In the genomic region with DNA sequence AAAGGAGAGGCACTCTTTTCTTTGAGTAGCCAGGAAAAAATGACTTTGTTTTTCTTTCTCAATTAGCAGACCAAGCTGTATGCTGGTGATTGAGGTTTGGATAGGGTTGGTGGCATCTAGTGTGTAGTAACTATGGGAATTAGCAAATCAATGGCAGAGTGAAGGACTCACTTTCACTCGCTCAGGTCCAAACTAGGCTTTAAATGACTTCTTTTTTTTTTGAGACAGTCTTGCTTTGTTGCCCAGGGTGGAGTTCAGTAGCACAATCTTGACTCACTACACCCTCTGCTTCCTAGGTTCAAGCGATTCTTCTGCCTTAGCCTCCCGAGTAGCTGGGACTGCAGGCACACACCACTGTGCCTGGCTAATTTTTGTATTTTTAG, we compare ENCODE assay signal across 10 cellular contexts. TPM values are rescaled to one million over a fixed set of nuclear protein-coding genes. Genes with fewer than 3 reads are reported as not detected.
A peak's percentile ranks its signal among the peaks of the same experiment; 100 is the strongest.
DNase-seq lines count a peak whose midpoint lies in the region; ATAC-seq lines count a peak whose summit lies in the region.
"Had no signal": no experiment of that assay in that cellular context is flagged by ENCODE, and none has a peak within 500 bp of the region (broad histone marks: within the 10 kb centered on the region; RNA-seq: fewer than 3 reads in every experiment).

No MANE protein-coding gene starts in this region.

- peak overlapping the region; percentile 84 for H3K27ac Mint-ChIP-seq in activated naive CD4-positive, alpha-beta T cell treated with anti-CD3 and anti-CD28 coated beads, Interleukin-2, amount 50 U/mL, for 24 hours
- H3K27ac Mint-ChIP-seq in activated naive CD4-positive, alpha-beta T cell treated with anti-CD3 and anti-CD28 coated beads for 36 hours: no peak overlapping the region
- H3K27ac Mint-ChIP-seq in activated T-helper 1 cell treated with anti-CD3 and anti-CD28 coated beads, Interleukin-12 subunit alpha, Interleukin-12 subunit beta, Interleukin-2, Interleukin-4 antibody, amounts not matched to agents 30 ng/mL and 10 ng/mL and 1 ng/mL, durations not matched to agents 14 hours and 24 hours and 36 hours: peak overlapping the region; percentile 76
- H3K27ac Mint-ChIP-seq in stimulated activated naive CD8-positive, alpha-beta T cell treated with anti-CD3 and anti-CD28 coated beads, Interleukin-15, amount 100 ng/mL, for 72 hours: peak overlapping the region; percentile 72 to 87

- DNase-seq in activated naive CD4-positive, alpha-beta T cell treated with anti-CD3 and anti-CD28 coated beads for 36 hours: no peak
- DNase-seq in activated T-helper 1 cell treated with anti-CD3 and anti-CD28 coated beads, Interleukin-12 subunit alpha, Interleukin-12 subunit beta, Interleukin-2, Interleukin-4 antibody, amounts not matched to agents 30 ng/mL and 10 ng/mL and 1 ng/mL, durations not matched to agents 14 hours and 24 hours and 36 hours (ENCODE audit: low spot score): no peak
- no peak for DNase-seq in stimulated activated naive CD8-positive, alpha-beta T cell treated with anti-CD3 and anti-CD28 coated beads, Interleukin-15, amount 100 ng/mL, for 72 hours
- no peak for DNase-seq in occipital lobe (lab: John Stamatoyannopoulos, UW)
- DNase-seq in Kasumi-1 (lab: John Stamatoyannopoulos, UW): no peak
- no peak for DNase-seq in CD1c-positive myeloid dendritic cell (ENCODE audit: extremely low spot score)
- DNase-seq: activated naive CD4-positive, alpha-beta T cell treated with Interleukin-2 at 50 U/mL for 16 hours; NCI-H526 had no signal

- peaks cover 49% of the 10 kb centered on the region for H3K4me1 Mint-ChIP-seq in activated naive CD4-positive, alpha-beta T cell treated with anti-CD3 and anti-CD28 coated beads, Interleukin-2, amount 50 U/mL, for 24 hours
- peaks cover 41% of the 10 kb centered on the region for H3K4me1 Mint-ChIP-seq in activated naive CD4-positive, alpha-beta T cell treated with anti-CD3 and anti-CD28 coated beads for 36 hours (ENCODE audit: low read depth)
- H3K4me1 Mint-ChIP-seq in activated T-helper 1 cell treated with anti-CD3 and anti-CD28 coated beads, Interleukin-12 subunit alpha, Interleukin-12 subunit beta, Interleukin-2, Interleukin-4 antibody, amounts not matched to agents 30 ng/mL and 10 ng/mL and 1 ng/mL, durations not matched to agents 14 hours and 24 hours and 36 hours (ENCODE audit: low read depth): peaks cover 34% of the 10 kb centered on the region
- peaks cover 47% of the 10 kb centered on the region for H3K4me1 Mint-ChIP-seq in stimulated activated naive CD8-positive, alpha-beta T cell treated with anti-CD3 and anti-CD28 coated beads, Interleukin-15, amount 100 ng/mL, for 72 hours

- intact Hi-C loops in activated naive CD4-positive, alpha-beta T cell treated with anti-CD3 and anti-CD28 coated beads for 36 hours (cut with micrococcal nuclease): loop anchor here (1.0 to 5.0 kb wide), 6 partner anchors 35 to 496 kb away; no protein-coding TSS in a partner anchor
- intact Hi-C loops in activated T-helper 1 cell treated with anti-CD3 and anti-CD28 coated beads, Interleukin-12 subunit alpha, Interleukin-12 subunit beta, Interleukin-2, Interleukin-4 antibody, amounts not matched to agents 30 ng/mL and 10 ng/mL and 1 ng/mL, durations not matched to agents 14 hours and 24 hours and 36 hours (cut with micrococcal nuclease): loop anchor here (1.0 to 5.0 kb wide), 4 partner anchors 19 to 1849 kb away; a partner anchor contains a TSS

- peaks cover 5% of the 10 kb centered on the region for H3K9me3 Mint-ChIP-seq in activated naive CD4-positive, alpha-beta T cell treated with anti-CD3 and anti-CD28 coated beads, Interleukin-2, amount 50 U/mL, for 24 hours
- H3K9me3 Mint-ChIP-seq in activated naive CD4-positive, alpha-beta T cell treated with anti-CD3 and anti-CD28 coated beads for 36 hours: peaks cover 11% of the 10 kb centered on the region
- peaks cover 6% of the 10 kb centered on the region for H3K9me3 Mint-ChIP-seq in activated T-helper 1 cell treated with anti-CD3 and anti-CD28 coated beads, Interleukin-12 subunit alpha, Interleukin-12 subunit beta, Interleukin-2, Interleukin-4 antibody, amounts not matched to agents 30 ng/mL and 10 ng/mL and 1 ng/mL, durations not matched to agents 14 hours and 24 hours and 36 hours
- peaks cover 17 to 22% of the 10 kb centered on the region in 2 donors for H3K9me3 Mint-ChIP-seq in stimulated activated naive CD8-positive, alpha-beta T cell treated with anti-CD3 and anti-CD28 coated beads, Interleukin-15, amount 100 ng/mL, for 72 hours

- H3K4me3 Mint-ChIP-seq in activated naive CD4-positive, alpha-beta T cell treated with anti-CD3 and anti-CD28 coated beads, Interleukin-2, amount 50 U/mL, for 24 hours: no peak overlapping the region
- H3K4me3 Mint-ChIP-seq in activated naive CD4-positive, alpha-beta T cell treated with anti-CD3 and anti-CD28 coated beads for 36 hours: no peak overlapping the region
- peak overlapping the region; percentile 63 for H3K4me3 Mint-ChIP-seq in activated T-helper 1 cell treated with anti-CD3 and anti-CD28 coated beads, Interleukin-12 subunit alpha, Interleukin-12 subunit beta, Interleukin-2, Interleukin-4 antibody, amounts not matched to agents 30 ng/mL and 10 ng/mL and 1 ng/mL, durations not matched to agents 14 hours and 24 hours and 36 hours
- H3K4me3 Mint-ChIP-seq in stimulated activated naive CD8-positive, alpha-beta T cell treated with anti-CD3 and anti-CD28 coated beads, Interleukin-15, amount 100 ng/mL, for 72 hours: peak overlapping the region; percentile 60 to 70

- H3K27me3 Mint-ChIP-seq in activated naive CD4-positive, alpha-beta T cell treated with anti-CD3 and anti-CD28 coated beads, Interleukin-2, amount 50 U/mL, for 24 hours: no peaks in the 10 kb centered on the region
- H3K27me3 Mint-ChIP-seq in activated naive CD4-positive, alpha-beta T cell treated with anti-CD3 and anti-CD28 coated beads for 36 hours (ENCODE audit: low read depth): no peaks in the 10 kb centered on the region
- H3K27me3 Mint-ChIP-seq in activated T-helper 1 cell treated with anti-CD3 and anti-CD28 coated beads, Interleukin-12 subunit alpha, Interleukin-12 subunit beta, Interleukin-2, Interleukin-4 antibody, amounts not matched to agents 30 ng/mL and 10 ng/mL and 1 ng/mL, durations not matched to agents 14 hours and 24 hours and 36 hours (ENCODE audit: insufficient read depth): no peaks in the 10 kb centered on the region
- no peaks in the 10 kb centered on the region for H3K27me3 Mint-ChIP-seq in stimulated activated naive CD8-positive, alpha-beta T cell treated with anti-CD3 and anti-CD28 coated beads, Interleukin-15, amount 100 ng/mL, for 72 hours

- ATAC-seq in HG03064 (IDR thresholded peaks at IDR 0.05; ENCODE audit: low read depth, unreplicated experiment): peak; percentile 19
- peak; percentile 37 for ATAC-seq in stimulated activated naive CD8-positive, alpha-beta T cell treated with anti-CD3 and anti-CD28 coated beads, Interleukin-15, amount 100 ng/mL, for 72 hours

- peaks cover 29% of the 10 kb centered on the region for H3K36me3 Mint-ChIP-seq in activated naive CD4-positive, alpha-beta T cell treated with anti-CD3 and anti-CD28 coated beads, Interleukin-2, amount 50 U/mL, for 24 hours
- peaks cover 37% of the 10 kb centered on the region for H3K36me3 Mint-ChIP-seq in activated naive CD4-positive, alpha-beta T cell treated with anti-CD3 and anti-CD28 coated beads for 36 hours (ENCODE audit: low read depth)
- peaks cover 29% of the 10 kb centered on the region for H3K36me3 Mint-ChIP-seq in activated T-helper 1 cell treated with anti-CD3 and anti-CD28 coated beads, Interleukin-12 subunit alpha, Interleukin-12 subunit beta, Interleukin-2, Interleukin-4 antibody, amounts not matched to agents 30 ng/mL and 10 ng/mL and 1 ng/mL, durations not matched to agents 14 hours and 24 hours and 36 hours (ENCODE audit: low read depth)

- CTCF ChIA-PET in activated naive CD4-positive, alpha-beta T cell treated with anti-CD3 and anti-CD28 coated beads for 36 hours (lab: Charles Lee): interaction anchor here (0.6 to 1.4 kb wide), 4 partner anchors 9 to 70 kb away, joined by 3 to 4 read pairs (median 3); no protein-coding TSS in a partner anchor

RNA-seq across cellular contexts. Expression of a gene that starts 35.9 kb away (rescaled TPM):
- 10 to 100 TPM; 20.8 to 23.0 TPM for total RNA-seq in activated naive CD4-positive, alpha-beta T cell treated with anti-CD3 and anti-CD28 coated beads for 36 hours
- total RNA-seq in activated T-helper 1 cell treated with anti-CD3 and anti-CD28 coated beads, Interleukin-12 subunit alpha, Interleukin-12 subunit beta, Interleukin-2, Interleukin-4 antibody, amounts not matched to agents 30 ng/mL and 10 ng/mL and 1 ng/mL, durations not matched to agents 14 hours and 24 hours and 36 hours: 23.0 and 24.2 TPM in 2 replicates
- 86.7 TPM for total RNA-seq in occipital lobe

Comparison
In these comparisons a context has a peak if more than half of its experiments do, and no peak if none do; other contexts are left out.
1. H3K4me3 Mint-ChIP-seq: peak in activated T-helper 1 cell treated with anti-CD3 and anti-CD28 coated beads, Interleukin-12 subunit alpha, Interleukin-12 subunit beta, Interleukin-2, Interleukin-4 antibody, amounts not matched to agents 30 ng/mL and 10 ng/mL and 1 ng/mL, durations not matched to agents 14 hours and 24 hours and 36 hours (single experiment) and stimulated activated naive CD8-positive, alpha-beta T cell treated with anti-CD3 and anti-CD28 coated beads, Interleukin-15, amount 100 ng/mL, for 72 hours (2 of 2); none in activated naive CD4-positive, alpha-beta T cell treated with anti-CD3 and anti-CD28 coated beads, Interleukin-2, amount 50 U/mL, for 24 hours (single experiment) and activated naive CD4-positive, alpha-beta T cell treated with anti-CD3 and anti-CD28 coated beads for 36 hours (single experiment).